In the genomic region with DNA sequence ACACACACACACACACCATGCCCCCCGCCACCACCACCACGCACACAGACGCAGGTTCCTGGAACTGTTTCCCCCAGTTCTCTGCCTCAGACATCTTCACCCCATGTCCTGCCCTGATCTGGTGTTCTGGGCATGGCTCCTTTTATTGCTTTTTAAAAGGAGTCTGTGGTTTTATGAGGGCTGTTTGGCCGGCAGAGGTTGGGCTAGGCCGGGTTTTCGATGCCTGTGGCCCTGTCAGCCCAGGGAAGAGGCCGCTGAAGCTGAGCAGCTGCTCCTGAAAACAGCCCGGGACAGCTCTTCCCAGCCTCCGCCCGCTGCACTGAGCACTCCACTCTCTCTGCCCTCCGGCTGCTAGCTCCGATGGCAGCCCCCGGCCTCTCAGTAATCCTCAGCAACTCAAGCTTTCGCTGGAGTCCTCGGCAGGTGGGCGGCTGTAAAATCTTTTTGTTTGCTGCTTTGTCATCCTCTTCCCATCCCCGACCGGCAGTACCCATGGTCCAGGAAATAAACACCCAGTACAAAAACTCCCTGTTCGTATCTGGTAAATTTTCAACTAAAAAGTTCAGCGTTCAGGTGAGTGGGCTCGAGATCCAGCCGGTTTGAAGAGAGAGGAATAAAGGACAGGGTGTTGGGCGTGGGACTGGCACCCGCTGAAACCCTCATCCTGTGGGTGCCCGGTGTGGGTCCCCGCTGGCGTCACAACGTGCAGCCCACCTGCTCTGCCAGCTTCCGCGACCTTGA, we compare ENCODE assay signal across 8 cellular contexts.
DNase-seq lines count a peak whose midpoint lies in the region; ATAC-seq and TF ChIP-seq lines count a peak whose summit lies in the region.

No MANE protein-coding gene starts in this region.

- H3K4me3 ChIP-seq in AG10803 (ENCODE audit: low read length), result no peak overlapping the region
- H3K4me3 ChIP-seq in esophagus muscularis mucosa, result peak overlapping the region in 1 of 4 donors; percentile 21

- no peak for TF ChIP-seq POLR2A in esophagus muscularis mucosa (IDR thresholded peaks at IDR 0.05; ENCODE audit: low read depth)

- peak; percentile 24; the same call in 1 of the 2 replicates for TF ChIP-seq CTCF in AG10803 (conservative IDR thresholded peaks at IDR 0.05; ENCODE audit: low read length)
- peak in 1 of 3 experiments; percentile 28 for TF ChIP-seq CTCF in esophagus muscularis mucosa (IDR thresholded peaks at IDR 0.05)

- peak overlapping the region; percentile 82 to 95 (median 93) for H3K27ac Mint-ChIP-seq in naive thymus-derived CD8-positive, alpha-beta T cell

- peaks cover 0 to 4% (median 0%) of the 10 kb centered on the region in 4 donors for H3K27me3 ChIP-seq in esophagus muscularis mucosa

- H3K27ac ChIP-seq in esophagus muscularis mucosa (replicated peaks in 1 of 4), result peak overlapping the region; percentile 33 to 80 (median 70)

- WGBS in esophagus muscularis mucosa, result 47% methylated on average over 30 of the region's 30 CpGs

- peaks cover 0 to 13% (median 1%) of the 10 kb centered on the region in 5 donors for H3K27me3 Mint-ChIP-seq in naive thymus-derived CD8-positive, alpha-beta T cell

- POLR2A ChIA-PET in naive thymus-derived CD8-positive, alpha-beta T cell (lab: Charles Lee), result interaction anchor here (0.6 kb wide), 1 partner anchor 42 kb away, joined by 3 read pairs; no protein-coding TSS in a partner anchor

- peak overlapping the region; percentile 76 to 93 (median 88) for H3K4me3 Mint-ChIP-seq in naive thymus-derived CD8-positive, alpha-beta T cell

- peak; percentile 84 for DNase-seq in AG10803 (ENCODE audit: low read depth)
- DNase-seq in NCI-H510A (lab: John Stamatoyannopoulos, UW), result peak; percentile 29
- DNase-seq in esophagus muscularis mucosa (ENCODE audit: extremely low spot score), result no peak
- DNase-seq in naive thymus-derived CD8-positive, alpha-beta T cell, result peak in 9 of 10 donors; percentile 15 to 73 (median 66)
- no peak for DNase-seq in D341Med (ENCODE audit: low spot score)
- DNase-seq in NCI-H2081 treated with DMSO at 0.1 percent for 48 hours (lab: John Stamatoyannopoulos, UW), result no peak
- no peak for DNase-seq in activated effector memory CD4-positive, alpha-beta T cell treated with anti-CD3 and anti-CD28 coated beads, Interleukin-2, amount 50 U/mL, for 16 hours

- no peaks in the 10 kb centered on the region for H3K36me3 ChIP-seq in esophagus muscularis mucosa

- peak; percentile 82 to 87 for ATAC-seq in naive thymus-derived CD8-positive, alpha-beta T cell
- no peak for ATAC-seq in GM19467 (IDR thresholded peaks at IDR 0.05; ENCODE audit: unreplicated experiment)

- TF ChIP-seq EP300 in esophagus muscularis mucosa (IDR thresholded peaks at IDR 0.05), result no peak

- intact Hi-C loops in esophagus muscularis mucosa (cut with DNase I), result no loop called here

- no peaks in the 10 kb centered on the region for H3K9me3 Mint-ChIP-seq in naive thymus-derived CD8-positive, alpha-beta T cell

- peaks cover 15 to 45% (median 30%) of the 10 kb centered on the region in 4 donors for H3K4me1 Mint-ChIP-seq in naive thymus-derived CD8-positive, alpha-beta T cell

- H3K9me3 ChIP-seq in esophagus muscularis mucosa, result no peaks in the 10 kb centered on the region

- peaks cover 3 to 34% (median 22%) of the 10 kb centered on the region in 4 donors for H3K4me1 ChIP-seq in esophagus muscularis mucosa

- no peaks in the 10 kb centered on the region for H3K36me3 Mint-ChIP-seq in naive thymus-derived CD8-positive, alpha-beta T cell

Comparison
In these comparisons a context has a peak if more than half of its experiments do, and no peak if none do; other contexts are left out.
1. DNase-seq: peak in AG10803 (single experiment), NCI-H510A (single experiment) and naive thymus-derived CD8-positive, alpha-beta T cell (9 of 10); none in esophagus muscularis mucosa (single experiment), D341Med (single experiment), NCI-H2081 treated with DMSO at 0.1 percent for 48 hours (single experiment) and activated effector memory CD4-positive, alpha-beta T cell treated with anti-CD3 and anti-CD28 coated beads, Interleukin-2, amount 50 U/mL, for 16 hours (single experiment).